31 cellular contexts compared by ENCODE assay signal in the genomic region with DNA sequence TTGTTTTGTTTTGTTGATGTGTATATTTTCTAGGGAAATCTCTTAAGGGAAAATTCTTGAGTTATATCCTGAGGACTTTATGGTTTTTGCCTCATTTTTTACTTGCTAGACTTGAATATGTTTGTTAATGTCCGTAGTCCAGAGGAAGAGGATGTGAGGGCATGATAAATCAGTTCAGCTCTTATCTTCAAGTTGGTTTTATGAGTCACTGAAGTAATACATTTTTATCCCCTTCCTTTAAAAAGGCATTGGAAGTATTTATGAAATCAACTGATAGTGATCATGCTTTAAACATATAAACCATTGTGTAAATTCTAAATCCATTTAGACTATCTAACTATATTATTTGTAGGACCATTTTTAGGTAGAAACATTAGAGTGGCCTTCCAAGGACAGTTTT. TPM values are rescaled to one million over a fixed set of nuclear protein-coding genes. Genes with fewer than 3 reads are reported as not detected.
DNase-seq lines count a peak whose midpoint lies in the region; ATAC-seq, FAIRE-seq and TF ChIP-seq lines count a peak whose summit lies in the region.
"Had no signal": no experiment of that assay in that cellular context is flagged by ENCODE, and none has a peak within 500 bp of the region (broad histone marks: within the 10 kb centered on the region; RNA-seq: fewer than 3 reads in every experiment).

No MANE protein-coding gene starts in this region.

- H3K9me1 ChIP-seq in K562 (ENCODE audit: control insufficient read depth, insufficient read depth, low read length), result no peaks in the 10 kb centered on the region

- no peak for ATAC-seq in K562
- ATAC-seq in GM21529 (IDR thresholded peaks at IDR 0.05; ENCODE audit: unreplicated experiment), result no peak
- no peak for ATAC-seq in GM19463 (IDR thresholded peaks at IDR 0.05; ENCODE audit: unreplicated experiment)
- ATAC-seq in GM21423 (IDR thresholded peaks at IDR 0.05; ENCODE audit: unreplicated experiment), result no peak
- ATAC-seq: activated CD8-positive, alpha-beta memory T cell treated with anti-CD3 and anti-CD28 coated beads, Interleukin-2, amount 10 ng/mL, durations not matched to agents 7 days and 5 days; activated T-cell treated with anti-CD3 and anti-CD28 coated beads, Interleukin-2, amount 50 U/mL, for 72 hours; HCT116; T-helper 17 cell had no signal

- no peaks in the 10 kb centered on the region for H4K20me1 ChIP-seq in K562 (replicated peaks; ENCODE audit: control insufficient read depth, insufficient read depth, low read length)

- no peak for TF ChIP-seq RAD21 in K562 (CRISPR knock-in tag; conservative IDR thresholded peaks at IDR 0.05 in 1 of 2, IDR thresholded peaks at IDR 0.05 in 1 of 2)

- no peaks in the 10 kb centered on the region for H3K27me3 ChIP-seq in K562 (ENCODE audit: control insufficient read depth in 2 of 2, insufficient read depth in 2 of 2, low read length in 2 of 2)
- H3K27me3 ChIP-seq in esophagus muscularis mucosa, result no peaks in the 10 kb centered on the region
- H3K27me3 ChIP-seq: ascending aorta, esophagus squamous epithelium, neutrophil, upper lobe of left lung had no signal

- CTCF ChIA-PET in AG04449 (lab: Yijun Ruan, JAX) (no interaction called here), K562 (lab: Yijun Ruan, JAX; ENCODE audit: low intra/inter-chr PET ratio) (no interaction called here)

- TF ChIP-seq CTCF in AG04449 (IDR thresholded peaks at IDR 0.05; ENCODE audit: insufficient read depth, low read length, missing control alignments), result no peak
- TF ChIP-seq CTCF in K562 (IDR thresholded peaks at IDR 0.05 in 2 of 3, conservative IDR thresholded peaks at IDR 0.05 in 1 of 3; ENCODE audit: insufficient read depth in 2 of 3, low read depth in 1 of 3, low read length in 3 of 3), result no peak
- no peak for TF ChIP-seq CTCF in esophagus muscularis mucosa (IDR thresholded peaks at IDR 0.05)

- BruUV-seq in K562 (replicated peaks; lab: Mats Ljungman, UMichigan), result no TSS peak

- no peak overlapping the region for H2AFZ ChIP-seq in K562 (ENCODE audit: low read depth, low read length)

- H3K36me3 ChIP-seq in K562 (ENCODE audit: control insufficient read depth, insufficient read depth, low read length), result peaks cover 91% of the 10 kb centered on the region
- H3K36me3 ChIP-seq in esophagus muscularis mucosa, result peaks cover 17 to 71% (median 30%) of the 10 kb centered on the region in 4 donors

- no peaks in the 10 kb centered on the region for H3K9me3 ChIP-seq in K562 (replicated peaks; ENCODE audit: control insufficient read depth, insufficient read depth, low read depth, low read length)
- no peaks in the 10 kb centered on the region for H3K9me3 ChIP-seq in esophagus muscularis mucosa
- H3K9me3 ChIP-seq: ascending aorta, esophagus squamous epithelium, neutrophil, upper lobe of left lung had no signal

- no peaks in the 10 kb centered on the region for H3K79me2 ChIP-seq in K562 (ENCODE audit: control insufficient read depth, insufficient read depth, low read length)

- H3K4me3 ChIP-seq in AG04449 (ENCODE audit: low read depth, low read length), result no peak overlapping the region
- H3K4me3 ChIP-seq in K562, result no peak overlapping the region
- H3K4me3 ChIP-seq in esophagus muscularis mucosa, result no peak overlapping the region
- H3K4me3 ChIP-seq: ascending aorta, esophagus squamous epithelium, GM12878, skin epidermis, upper lobe of left lung had no signal

- H3K4me1 ChIP-seq in K562 (replicated peaks in 1 of 2; ENCODE audit: control insufficient read depth in 2 of 2, insufficient read depth in 2 of 2, low read length in 2 of 2) (no peaks in the 10 kb centered on the region), esophagus muscularis mucosa (no peaks in the 10 kb centered on the region)
- H3K4me1 ChIP-seq: ascending aorta, esophagus squamous epithelium, upper lobe of left lung had no signal

- 9% methylated on average over 1 of the region's 1 CpG for WGBS in K562 (ENCODE audit: insufficient coverage, low coverage, missing lambda C conversion rate)
- 84% methylated on average over 1 of the region's 1 CpG for WGBS in esophagus muscularis mucosa

- FAIRE-seq in K562 (lab: Jason Lieb, UNC), result peak; percentile 19
- FAIRE-seq in islet of Langerhans (lab: Jason Lieb, UNC), result peak; percentile 47
- FAIRE-seq: GM12878 had no signal

- no peak for TF ChIP-seq POLR2A in K562 (conservative IDR thresholded peaks at IDR 0.05)
- TF ChIP-seq POLR2A in esophagus muscularis mucosa (IDR thresholded peaks at IDR 0.05; ENCODE audit: low read depth), result no peak

- TF ChIP-seq EP300 in K562 (IDR thresholded peaks at IDR 0.05; ENCODE audit: low read length) (no peak), esophagus muscularis mucosa (IDR thresholded peaks at IDR 0.05) (no peak)

- in situ Hi-C loops in K562 (cut with MboI), result no loop called here

- intact Hi-C loops in K562 (cut with micrococcal nuclease), result no loop called here
- intact Hi-C loops in esophagus muscularis mucosa (cut with DNase I), result no loop called here

- peak; percentile 21 for DNase-seq in AG04449 (ENCODE audit: low read depth, low spot score)
- peak; percentile 56 for DNase-seq in NCI-H226
- DNase-seq in K562 (ENCODE audit: extremely low read depth in 1 of 4, low spot score in 3 of 4), result no peak
- no peak for DNase-seq in esophagus muscularis mucosa (ENCODE audit: extremely low spot score)
- DNase-seq: 8988T; activated CD4-positive, alpha-beta T cell treated with anti-CD3 and anti-CD28 coated beads, Interleukin-2, amount 10 ng/mL, durations not matched to agents 7 days and 5 days; activated CD8-positive, alpha-beta memory T cell treated with anti-CD3 and anti-CD28 coated beads, Interleukin-2, amount 10 ng/mL, durations not matched to agents 7 days and 5 days; activated T-cell treated with anti-CD3 and anti-CD28 coated beads, Interleukin-2, amount 50 U/mL, for 72 hours; DMS79; esophagus squamous epithelium; kidney glomerular epithelial cell; NCI-H1105 treated with DMSO at 0.1 percent for 48 hours; NCI-H2029; NCI-H345; NCI-H748 treated with DMSO at 0.1 percent for 48 hours; RPMI8226; stimulated activated CD4-positive, alpha-beta T cell treated with anti-CD3 and anti-CD28 coated beads, Interleukin-2, amount 100 ng/mL, for 24 hours; substantia nigra; T-helper 17 cell; upper lobe of left lung; WERI-Rb-1 had no signal

- H3K4me2 ChIP-seq in K562 (ENCODE audit: insufficient read depth, low read length), result no peak overlapping the region

- POLR2A ChIA-PET in AG04449 (lab: Yijun Ruan, JAX) (no interaction called here), K562 (lab: Yijun Ruan, JAX) (interaction anchor here (1.0 kb wide), 1 partner anchor 14 kb away, joined by 3 read pairs; no protein-coding TSS in a partner anchor)

- H3K27ac ChIP-seq in K562 (ENCODE audit: extremely low read depth, low read depth, low read length) (no peak overlapping the region), esophagus muscularis mucosa (replicated peaks in 1 of 4) (no peak overlapping the region)
- H3K27ac ChIP-seq: ascending aorta, esophagus squamous epithelium, HL-60, neutrophil, skin epidermis, upper lobe of left lung, WERI-Rb-1 had no signal

- no peak overlapping the region for H3K9ac ChIP-seq in K562 (ENCODE audit: insufficient read depth in 1 of 2, low read depth in 2 of 2, low read length in 2 of 2)

RNA-seq across cellular contexts. Expression of a gene that starts 43.9 kb away (rescaled TPM):
- 24.5 and 40.6 TPM in 2 replicates for total RNA-seq in K562 (2011; cell fraction: chromatin; rRNA removed; ENCODE audit: low replicate concordance)
- total RNA-seq in K562 (2011; cell fraction: nucleolus; rRNA removed), result 19.3 and 19.7 TPM in 2 replicates
- 25.8 and 45.2 TPM in 2 replicates for total RNA-seq in K562 (2011; cell fraction: nucleoplasm; rRNA removed)
- total RNA-seq in K562 (2014; rRNA removed) (12.4 and 14.0 TPM in 2 replicates), K562 (2014; rRNA removed; fragmentation: Illumina TruSeq; extraction: Trizol) (15.6 and 18.7 TPM in 2 replicates), K562 (2015; rRNA removed; fragmentation: Illumina TruSeq; extraction: Trizol) (15.3 and 16.2 TPM in 2 replicates), K562 (2021) (21.6 and 22.4 TPM in 2 replicates), esophagus muscularis mucosa (100 to 1,000 TPM; 133 to 281 (median 197) TPM)
- polyA plus RNA-seq in K562 (2011; rRNA removed) (20.1 and 25.6 TPM in 2 replicates), K562 (2014; fragmentation: Illumina TruSeq; extraction: Trizol) (14.9 and 15.8 TPM in 2 replicates), K562 (2014; fragmentation: Nextera tagmentation; extraction: Ambion mirVana) (10 to 100 TPM in 1 of 2 experiments, 1 to 10 TPM in 1; 9.6 to 10.7 TPM), K562 (2014; rRNA removed) (12.4 and 15.6 TPM in 2 replicates)
- polyA plus RNA-seq in K562 (2011; cell fraction: cytosol; rRNA removed), result 23.2 and 28.5 TPM in 2 replicates
- 22.5 and 26.8 TPM in 2 replicates for polyA plus RNA-seq in K562 (2011; cell fraction: nucleus; rRNA removed)
- 15.7 and 16.9 TPM in 2 replicates for polyA plus RNA-seq in K562 (2012)
- polyA minus RNA-seq in K562 (2011; rRNA and poly(A)+ RNA removed), result 13.3 and 16.3 TPM in 2 replicates
- polyA minus RNA-seq in K562 (2011; cell fraction: cytosol; rRNA and poly(A)+ RNA removed), result 10.7 and 11.7 TPM in 2 replicates
- 8.5 and 14.1 TPM in 2 replicates for polyA minus RNA-seq in K562 (2011; cell fraction: nucleus; rRNA and poly(A)+ RNA removed)

RNA-seq across cellular contexts. Expression of a gene that starts 44.3 kb away (rescaled TPM):
- total RNA-seq in K562 (2011; cell fraction: chromatin; rRNA removed; ENCODE audit: low replicate concordance), result 30.0 and 91.6 TPM in 2 replicates
- total RNA-seq in K562 (2011; cell fraction: nucleolus; rRNA removed), result 15.2 and 20.3 TPM in 2 replicates
- total RNA-seq in K562 (2011; cell fraction: nucleoplasm; rRNA removed), result 39.7 and 61.7 TPM in 2 replicates
- total RNA-seq in K562 (2014; rRNA removed) (20.8 and 22.7 TPM in 2 replicates), K562 (2014; rRNA removed; fragmentation: Illumina TruSeq; extraction: Trizol) (38.5 and 40.5 TPM in 2 replicates), K562 (2015; rRNA removed; fragmentation: Illumina TruSeq; extraction: Trizol) (29.5 and 34.4 TPM in 2 replicates), K562 (2021) (29.3 TPM in 2 replicates), esophagus muscularis mucosa (10 to 100 TPM; 12.0 to 22.8 (median 14.3) TPM)
- polyA plus RNA-seq in K562 (2011; rRNA removed) (29.1 and 32.8 TPM in 2 replicates), K562 (2014; fragmentation: Illumina TruSeq; extraction: Trizol) (23.3 and 27.1 TPM in 2 replicates), K562 (2014; fragmentation: Nextera tagmentation; extraction: Ambion mirVana) (10 to 100 TPM; 10.0 to 12.0 TPM), K562 (2014; rRNA removed) (15.6 and 19.7 TPM in 2 replicates)
- polyA plus RNA-seq in K562 (2011; cell fraction: cytosol; rRNA removed), result 7.2 and 12.3 TPM in 2 replicates
- 32.5 and 37.7 TPM in 2 replicates for polyA plus RNA-seq in K562 (2011; cell fraction: nucleus; rRNA removed)
- 11.9 and 14.3 TPM in 2 replicates for polyA plus RNA-seq in K562 (2012)
- polyA minus RNA-seq in K562 (2011; rRNA and poly(A)+ RNA removed), result 63.6 and 64.5 TPM in 2 replicates
- polyA minus RNA-seq in K562 (2011; cell fraction: cytosol; rRNA and poly(A)+ RNA removed), result 19.1 and 24.4 TPM in 2 replicates
- polyA minus RNA-seq in K562 (2011; cell fraction: nucleus; rRNA and poly(A)+ RNA removed), result 34.2 and 61.5 TPM in 2 replicates

RNA-seq across cellular contexts. Expression of a gene that starts 44.6 kb away (rescaled TPM):
- 15.1 and 51.6 TPM in 2 replicates for total RNA-seq in K562 (2011; cell fraction: chromatin; rRNA removed; ENCODE audit: low replicate concordance)
- total RNA-seq in K562 (2011; cell fraction: nucleolus; rRNA removed), result 13.4 and 13.7 TPM in 2 replicates
- 23.2 and 47.9 TPM in 2 replicates for total RNA-seq in K562 (2011; cell fraction: nucleoplasm; rRNA removed)
- 14.9 and 16.4 TPM in 2 replicates for total RNA-seq in K562 (2014; rRNA removed)
- total RNA-seq in K562 (2014; rRNA removed; fragmentation: Illumina TruSeq; extraction: Trizol), result 52.6 and 55.3 TPM in 2 replicates
- 33.7 TPM in 2 replicates for total RNA-seq in K562 (2015; rRNA removed; fragmentation: Illumina TruSeq; extraction: Trizol)
- total RNA-seq in K562 (2021), result 30.7 and 35.1 TPM in 2 replicates
- polyA plus RNA-seq in K562 (2011; rRNA removed), result 26.5 and 40.8 TPM in 2 replicates
- 4.5 and 8.4 TPM in 2 replicates for polyA plus RNA-seq in K562 (2011; cell fraction: cytosol; rRNA removed)
- polyA plus RNA-seq in K562 (2011; cell fraction: nucleus; rRNA removed), result 7.5 and 9.4 TPM in 2 replicates
- 12.8 and 19.0 TPM in 2 replicates for polyA plus RNA-seq in K562 (2012)
- 28.6 and 35.1 TPM in 2 replicates for polyA plus RNA-seq in K562 (2014; fragmentation: Illumina TruSeq; extraction: Trizol)
- polyA plus RNA-seq in K562 (2014; fragmentation: Nextera tagmentation; extraction: Ambion mirVana), result 10 to 100 TPM; 12.9 to 16.7 TPM
- 15.8 and 20.5 TPM in 2 replicates for polyA plus RNA-seq in K562 (2014; rRNA removed)
- polyA minus RNA-seq in K562 (2011; rRNA and poly(A)+ RNA removed), result 32.4 and 38.1 TPM in 2 replicates
- polyA minus RNA-seq in K562 (2011; cell fraction: cytosol; rRNA and poly(A)+ RNA removed), result 13.1 and 14.6 TPM in 2 replicates
- polyA minus RNA-seq in K562 (2011; cell fraction: nucleus; rRNA and poly(A)+ RNA removed), result 7.0 and 12.4 TPM in 2 replicates
- 10 to 100 TPM; 22.1 to 43.3 (median 31.5) TPM for total RNA-seq in esophagus muscularis mucosa

Comparison
In these comparisons a context has a peak if more than half of its experiments do, and no peak if none do; other contexts are left out.
1. DNase-seq: peak in AG04449 (single experiment) and NCI-H226 (single experiment); none in K562 (0 of 4) and esophagus muscularis mucosa (single experiment).